In genomic region chr4:139963708-139964107, GRCh38 we compare ENCODE assay signal across 21 cellular contexts.
DNase-seq lines count a peak whose midpoint lies in the region; ATAC-seq and TF ChIP-seq lines count a peak whose summit lies in the region.
"Had no signal": no experiment of that assay in that cellular context is flagged by ENCODE, and none has a peak within 500 bp of the region (broad histone marks: within the 10 kb centered on the region; RNA-seq: fewer than 3 reads in every experiment).

No MANE protein-coding gene starts in this region.

- no peak for TF ChIP-seq POLR2A in spleen (IDR thresholded peaks at IDR 0.05)

- peaks cover under 1 to 45% (median 18%) of the 10 kb centered on the region in 6 donors for H3K4me1 ChIP-seq in spleen

- H3K4me3 ChIP-seq in spleen: no peak overlapping the region
- H3K4me3 ChIP-seq: A549; BLaER1 treated with 17β-estradiol and CSF1 and Interleukin-3, amounts not matched to agents 10 nM and 100 nM; GM23248 had no signal

- no peaks in the 10 kb centered on the region for H3K36me3 ChIP-seq in spleen
- H3K36me3 ChIP-seq: BE2C; BLaER1 treated with 17β-estradiol and CSF1 and Interleukin-3, amounts not matched to agents 10 nM and 100 nM had no signal

- intact Hi-C loops in spleen (cut with DNase I; ENCODE audit: low total_unique reads): no loop called here

- in situ Hi-C loops in G401 (cut with HindIII; ENCODE audit: low sequenced_read_pairs): no loop called here

- ATAC-seq in HG02759 (IDR thresholded peaks at IDR 0.05; ENCODE audit: unreplicated experiment): no peak
- ATAC-seq: A549 had no signal

- H3K9me3 ChIP-seq in spleen: no peaks in the 10 kb centered on the region
- H3K9me3 ChIP-seq: A549, BE2C had no signal

- 80 to 93% (median 85%) methylated on average over 1 of the region's 1 CpG for WGBS in spleen, 5 donors

- peak; percentile 65 for DNase-seq in G401 (ENCODE audit: low spot score)
- peak; percentile 12 for DNase-seq in NCI-H1694 (lab: John Stamatoyannopoulos, UW)
- peak; percentile 87 for DNase-seq in NCI-H446 treated with DMSO at 0.1 percent for 48 hours (lab: John Stamatoyannopoulos, UW)
- DNase-seq in cerebellum (ENCODE audit: low spot score): peak; percentile 50
- DNase-seq in activated T-cell treated with anti-CD3 and anti-CD28 coated beads, Interleukin-2, amount 50 U/mL, for 48 hours: no peak
- no peak for DNase-seq in spleen
- DNase-seq in activated CD8-positive, alpha-beta memory T cell treated with anti-CD3 and anti-CD28 coated beads, Interleukin-2, amount 50 U/mL, for 4 hours: no peak
- DNase-seq: 8988T; ACHN; AML-193; BE2C; CD4-positive, alpha-beta T cell; CD8-positive, alpha-beta memory T cell; DMS53; DMS79 treated with DMSO at 0.1 percent for 48 hours; GM23248; H7; HCEC 1CT had no signal

- TF ChIP-seq CTCF in spleen (IDR thresholded peaks at IDR 0.05 in 8 of 11, conservative IDR thresholded peaks at IDR 0.05 in 3 of 11): no peak

- H3K27me3 ChIP-seq in spleen (replicated peaks in 1 of 7): no peaks in the 10 kb centered on the region
- H3K27me3 ChIP-seq: BE2C; BLaER1 treated with 17β-estradiol and CSF1 and Interleukin-3, amounts not matched to agents 10 nM and 100 nM had no signal

- no peak overlapping the region for H3K27ac ChIP-seq in spleen
- H3K27ac ChIP-seq: A549; BLaER1 treated with 17β-estradiol and CSF1 and Interleukin-3, amounts not matched to agents 10 nM and 100 nM; GM23248 had no signal

Comparison
In these comparisons a context has a peak if more than half of its experiments do, and no peak if none do; other contexts are left out.
1. DNase-seq: peak in G401 (single experiment), NCI-H1694 (single experiment), NCI-H446 treated with DMSO at 0.1 percent for 48 hours (single experiment) and cerebellum (single experiment); none in activated T-cell treated with anti-CD3 and anti-CD28 coated beads, Interleukin-2, amount 50 U/mL, for 48 hours (0 of 2), spleen (single experiment) and activated CD8-positive, alpha-beta memory T cell treated with anti-CD3 and anti-CD28 coated beads, Interleukin-2, amount 50 U/mL, for 4 hours (single experiment).